Comparison of ENCODE assay signal across 8 cellular contexts in the genomic region with DNA sequence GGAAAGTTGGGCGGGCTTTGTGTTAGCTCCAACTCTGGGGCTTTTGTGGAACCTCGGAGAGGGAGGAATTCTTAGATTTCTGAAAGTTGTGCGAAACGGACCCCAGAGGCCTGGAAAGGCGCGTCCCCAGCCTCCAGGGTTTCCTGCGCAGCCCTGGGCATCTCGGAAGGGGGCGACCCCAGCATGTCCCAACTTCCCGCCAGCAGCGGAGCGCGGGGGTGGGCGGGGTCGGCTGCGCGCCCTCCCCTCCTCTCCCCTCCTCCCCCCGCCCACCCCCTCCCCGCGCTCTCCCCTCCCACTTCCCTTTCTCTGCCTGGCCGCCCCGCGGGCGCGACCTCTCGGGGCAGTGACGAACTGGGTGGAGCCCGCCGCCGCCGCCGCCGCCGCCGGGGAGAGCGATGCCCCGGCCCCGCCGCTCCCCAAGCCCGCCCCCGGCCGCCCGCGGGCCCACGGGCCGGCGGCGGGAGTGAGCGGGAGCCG. TPM values are rescaled to one million over a fixed set of nuclear protein-coding genes. Genes with fewer than 3 reads are reported as not detected.
A peak's percentile ranks its signal among the peaks of the same experiment; 100 is the strongest.
DNase-seq lines count a peak whose midpoint lies in the region; ATAC-seq and TF ChIP-seq lines count a peak whose summit lies in the region.

No MANE protein-coding gene starts in this region.

- DNase-seq in CD8-positive, alpha-beta T cell = peak; percentile 55 to 83 (median 76)
- peak; percentile 49 to 82 for DNase-seq in HL-60 (ENCODE audit: low read depth in 1 of 2, low spot score in 1 of 2)
- DNase-seq in activated T-helper 1 cell treated with anti-CD3 and anti-CD28 coated beads, Interleukin-12 subunit alpha, Interleukin-12 subunit beta, Interleukin-2, Interleukin-4 antibody, amounts not matched to agents 30 ng/mL and 10 ng/mL and 1 ng/mL, durations not matched to agents 14 hours and 24 hours and 36 hours (ENCODE audit: low spot score) = peak; percentile 72
- peak; percentile 74 for DNase-seq in fibroblast of gingiva (ENCODE audit: low read depth)
- DNase-seq in natural killer cell treated with Interleukin-12 subunit alpha and Interleukin-12 subunit beta and Interleukin-15 and Interleukin-18, amount 100 ng/mL, for 72 hours (ENCODE audit: low spot score) = peak; percentile 85
- peak; percentile 87 for DNase-seq in stimulated activated naive CD8-positive, alpha-beta T cell treated with anti-CD3 and anti-CD28 coated beads, Interleukin-15, Interleukin-2, amounts not matched to agents 100 U/mL and 50 U/mL, for 24 hours

- H3K9me3 ChIP-seq in CD8-positive, alpha-beta T cell (ENCODE audit: low read length) = no peaks in the 10 kb centered on the region

- H3K27me3 ChIP-seq in CD8-positive, alpha-beta T cell (ENCODE audit: insufficient read depth, low read length) = no peaks in the 10 kb centered on the region
- no peaks in the 10 kb centered on the region for H3K27me3 ChIP-seq in HL-60 (ENCODE audit: insufficient read depth, poor library complexity, severe bottlenecking)

- no peak for TF ChIP-seq CTCF in CD8-positive, alpha-beta T cell (IDR thresholded peaks at IDR 0.05)
- no peak for TF ChIP-seq CTCF in HL-60 (IDR thresholded peaks at IDR 0.05; ENCODE audit: insufficient read depth, low read length)

- peak overlapping the region; percentile 57 for H3K27ac ChIP-seq in CD8-positive, alpha-beta T cell (ENCODE audit: low read depth, low read length)
- peak overlapping the region; percentile 81 for H3K27ac ChIP-seq in HL-60 (replicated peaks)

- peak overlapping the region; percentile 48 for H3K4me3 ChIP-seq in CD8-positive, alpha-beta T cell (ENCODE audit: low read depth, low read length)
- peak overlapping the region; percentile 51 for H3K4me3 ChIP-seq in HL-60 (replicated peaks; ENCODE audit: insufficient read depth, low read length)

- H3K9me3 Mint-ChIP-seq in CD8-positive, alpha-beta T cell = no peaks in the 10 kb centered on the region
- H3K9me3 Mint-ChIP-seq in activated T-helper 1 cell treated with anti-CD3 and anti-CD28 coated beads, Interleukin-12 subunit alpha, Interleukin-12 subunit beta, Interleukin-2, Interleukin-4 antibody, amounts not matched to agents 30 ng/mL and 10 ng/mL and 1 ng/mL, durations not matched to agents 14 hours and 24 hours and 36 hours = no peaks in the 10 kb centered on the region
- no peaks in the 10 kb centered on the region for H3K9me3 Mint-ChIP-seq in natural killer cell treated with Interleukin-12 subunit alpha and Interleukin-12 subunit beta and Interleukin-15 and Interleukin-18, amount 100 ng/mL, for 72 hours

- no peaks in the 10 kb centered on the region for H3K36me3 Mint-ChIP-seq in CD8-positive, alpha-beta T cell
- H3K36me3 Mint-ChIP-seq in activated T-helper 1 cell treated with anti-CD3 and anti-CD28 coated beads, Interleukin-12 subunit alpha, Interleukin-12 subunit beta, Interleukin-2, Interleukin-4 antibody, amounts not matched to agents 30 ng/mL and 10 ng/mL and 1 ng/mL, durations not matched to agents 14 hours and 24 hours and 36 hours (ENCODE audit: low read depth) = no peaks in the 10 kb centered on the region
- H3K36me3 Mint-ChIP-seq in natural killer cell treated with Interleukin-12 subunit alpha and Interleukin-12 subunit beta and Interleukin-15 and Interleukin-18, amount 100 ng/mL, for 72 hours = no peaks in the 10 kb centered on the region

- H3K27me3 Mint-ChIP-seq in CD8-positive, alpha-beta T cell (ENCODE audit: low read depth) = no peaks in the 10 kb centered on the region
- H3K27me3 Mint-ChIP-seq in activated T-helper 1 cell treated with anti-CD3 and anti-CD28 coated beads, Interleukin-12 subunit alpha, Interleukin-12 subunit beta, Interleukin-2, Interleukin-4 antibody, amounts not matched to agents 30 ng/mL and 10 ng/mL and 1 ng/mL, durations not matched to agents 14 hours and 24 hours and 36 hours (ENCODE audit: insufficient read depth) = no peaks in the 10 kb centered on the region
- H3K27me3 Mint-ChIP-seq in natural killer cell treated with Interleukin-12 subunit alpha and Interleukin-12 subunit beta and Interleukin-15 and Interleukin-18, amount 100 ng/mL, for 72 hours = no peaks in the 10 kb centered on the region

- intact Hi-C loops in CD8-positive, alpha-beta T cell (cut with DNase I, micrococcal nuclease) = loop anchor here (1.0 to 10.0 kb wide), 9 partner anchors 60 to 1208 kb away; a partner anchor contains a TSS
- intact Hi-C loops in activated T-helper 1 cell treated with anti-CD3 and anti-CD28 coated beads, Interleukin-12 subunit alpha, Interleukin-12 subunit beta, Interleukin-2, Interleukin-4 antibody, amounts not matched to agents 30 ng/mL and 10 ng/mL and 1 ng/mL, durations not matched to agents 14 hours and 24 hours and 36 hours (cut with micrococcal nuclease) = loop anchor here (1.0 to 10.0 kb wide), 5 partner anchors 86 to 1712 kb away; a partner anchor contains a TSS

- peaks cover 22% of the 10 kb centered on the region for H3K4me1 Mint-ChIP-seq in CD8-positive, alpha-beta T cell (ENCODE audit: low read depth)
- peaks cover 35% of the 10 kb centered on the region for H3K4me1 Mint-ChIP-seq in activated T-helper 1 cell treated with anti-CD3 and anti-CD28 coated beads, Interleukin-12 subunit alpha, Interleukin-12 subunit beta, Interleukin-2, Interleukin-4 antibody, amounts not matched to agents 30 ng/mL and 10 ng/mL and 1 ng/mL, durations not matched to agents 14 hours and 24 hours and 36 hours (ENCODE audit: low read depth)
- H3K4me1 Mint-ChIP-seq in natural killer cell treated with Interleukin-12 subunit alpha and Interleukin-12 subunit beta and Interleukin-15 and Interleukin-18, amount 100 ng/mL, for 72 hours (ENCODE audit: low read depth in 2 of 2) = peaks cover 11 to 27% of the 10 kb centered on the region in 2 donors

- peaks cover 18% of the 10 kb centered on the region for H3K4me1 ChIP-seq in CD8-positive, alpha-beta T cell (ENCODE audit: insufficient read depth, low read length)

- POLR2A ChIA-PET in CD8-positive, alpha-beta T cell (lab: Charles Lee) = interaction anchor here (0.7 to 1.4 kb wide), 3 partner anchors 27 to 150 kb away, joined by 3 to 7 read pairs (median 3); a partner anchor contains a TSS

- H3K4me3 Mint-ChIP-seq in CD8-positive, alpha-beta T cell = peak overlapping the region; percentile 87
- H3K4me3 Mint-ChIP-seq in activated T-helper 1 cell treated with anti-CD3 and anti-CD28 coated beads, Interleukin-12 subunit alpha, Interleukin-12 subunit beta, Interleukin-2, Interleukin-4 antibody, amounts not matched to agents 30 ng/mL and 10 ng/mL and 1 ng/mL, durations not matched to agents 14 hours and 24 hours and 36 hours = peak overlapping the region; percentile 71
- H3K4me3 Mint-ChIP-seq in natural killer cell treated with Interleukin-12 subunit alpha and Interleukin-12 subunit beta and Interleukin-15 and Interleukin-18, amount 100 ng/mL, for 72 hours = peak overlapping the region; percentile 63

- peak; percentile 85 for ATAC-seq in CD8-positive, alpha-beta T cell
- ATAC-seq in GM19467 (IDR thresholded peaks at IDR 0.05; ENCODE audit: unreplicated experiment) = peak; percentile 61
- peak; percentile 93 to 95 for ATAC-seq in natural killer cell treated with Interleukin-12 subunit alpha and Interleukin-12 subunit beta and Interleukin-15 and Interleukin-18, amount 100 ng/mL, for 72 hours
- peak; percentile 84 for ATAC-seq in stimulated activated naive CD8-positive, alpha-beta T cell treated with anti-CD3 and anti-CD28 coated beads, Interleukin-15, Interleukin-2, amounts not matched to agents 100 U/mL and 50 U/mL, for 24 hours

- H3K27ac Mint-ChIP-seq in CD8-positive, alpha-beta T cell = peak overlapping the region; percentile 66
- H3K27ac Mint-ChIP-seq in activated T-helper 1 cell treated with anti-CD3 and anti-CD28 coated beads, Interleukin-12 subunit alpha, Interleukin-12 subunit beta, Interleukin-2, Interleukin-4 antibody, amounts not matched to agents 30 ng/mL and 10 ng/mL and 1 ng/mL, durations not matched to agents 14 hours and 24 hours and 36 hours = peak overlapping the region; percentile 69
- peak overlapping the region; percentile 18 to 19 for H3K27ac Mint-ChIP-seq in natural killer cell treated with Interleukin-12 subunit alpha and Interleukin-12 subunit beta and Interleukin-15 and Interleukin-18, amount 100 ng/mL, for 72 hours

- CTCF ChIA-PET in CD8-positive, alpha-beta T cell (lab: Charles Lee) = interaction anchor here (0.7 to 2.8 kb wide), 14 partner anchors 9 to 764 kb away, joined by 3 to 13 read pairs (median 3); a partner anchor contains a TSS

- no peaks in the 10 kb centered on the region for H3K36me3 ChIP-seq in CD8-positive, alpha-beta T cell (ENCODE audit: insufficient read depth, low read length)

TF ChIP-seq in PFSK-1, 5 proteins besides CTCF, POLR2A, EP300 and RAD21 (continues in another document):
- TF ChIP-seq FOXP2 (optimal IDR thresholded peaks at IDR 0.05; ENCODE audit: borderline replicate concordance, extremely low read depth, extremely low read length, insufficient read depth) = peak; percentile 22

RNA-seq across cellular contexts. Expression of a gene that starts 16.8 kb away (rescaled TPM):
- total RNA-seq in CD8-positive, alpha-beta T cell = 1 to 10 TPM in 1 of 2 experiments, under 1 TPM in 1; 0.98 to 1.4 TPM
- polyA plus RNA-seq in PFSK-1 (2012; ENCODE audit: insufficient read length, low read depth) = not detected
- total RNA-seq in activated T-helper 1 cell treated with anti-CD3 and anti-CD28 coated beads, Interleukin-12 subunit alpha, Interleukin-12 subunit beta, Interleukin-2, Interleukin-4 antibody, amounts not matched to agents 30 ng/mL and 10 ng/mL and 1 ng/mL, durations not matched to agents 14 hours and 24 hours and 36 hours = 0.29 and 0.66 TPM in 2 replicates
- 1 to 10 TPM; 1.6 to 3.2 TPM for total RNA-seq in natural killer cell treated with Interleukin-12 subunit alpha and Interleukin-12 subunit beta and Interleukin-15 and Interleukin-18, amount 100 ng/mL, for 72 hours

Comparison
In these comparisons a context has a peak if more than half of its experiments do, and no peak if none do; other contexts are left out.
1. Peak in every context shown above with its lines: DNase-seq, ATAC-seq, H3K4me3 ChIP-seq and H3K27ac ChIP-seq.
2. H3K27ac Mint-ChIP-seq: peak in every context shown above with its lines; median percentile 69 in activated T-helper 1 cell treated with anti-CD3 and anti-CD28 coated beads, Interleukin-12 subunit alpha, Interleukin-12 subunit beta, Interleukin-2, Interleukin-4 antibody, amounts not matched to agents 30 ng/mL and 10 ng/mL and 1 ng/mL, durations not matched to agents 14 hours and 24 hours and 36 hours; 66 in CD8-positive, alpha-beta T cell; 18 in natural killer cell treated with Interleukin-12 subunit alpha and Interleukin-12 subunit beta and Interleukin-15 and Interleukin-18, amount 100 ng/mL, for 72 hours.